Comparison of ENCODE assay signal across 8 cellular contexts in genomic region chr12:114166360-114166759, GRCh38.
A peak's percentile ranks its signal among the peaks of the same experiment; 100 is the strongest.
DNase-seq lines count a peak whose midpoint lies in the region; ATAC-seq and TF ChIP-seq lines count a peak whose summit lies in the region.

No MANE protein-coding gene starts in this region.

- H3K4me3 Mint-ChIP-seq in activated T-helper 1 cell treated with anti-CD3 and anti-CD28 coated beads, Interleukin-12 subunit alpha, Interleukin-12 subunit beta, Interleukin-2, Interleukin-4 antibody, amounts not matched to agents 30 ng/mL and 10 ng/mL and 1 ng/mL, durations not matched to agents 14 hours and 24 hours and 36 hours, result no peak overlapping the region

- H3K27me3 ChIP-seq in KMS-11 (ENCODE audit: insufficient read depth, low read depth) (no peaks in the 10 kb centered on the region), lower lobe of right lung (ENCODE audit: low read depth) (no peaks in the 10 kb centered on the region)

- intact Hi-C loops in lower lobe of right lung (cut with DNase I), result no loop called here
- intact Hi-C loops in activated T-helper 1 cell treated with anti-CD3 and anti-CD28 coated beads, Interleukin-12 subunit alpha, Interleukin-12 subunit beta, Interleukin-2, Interleukin-4 antibody, amounts not matched to agents 30 ng/mL and 10 ng/mL and 1 ng/mL, durations not matched to agents 14 hours and 24 hours and 36 hours (cut with micrococcal nuclease), result no loop called here

- H3K9ac ChIP-seq in KMS-11, result no peak overlapping the region

- in situ Hi-C loops in astrocyte of the spinal cord (cut with HindIII; ENCODE audit: low sequenced_read_pairs), result no loop called here

- no peaks in the 10 kb centered on the region for H3K79me2 ChIP-seq in KMS-11 (ENCODE audit: insufficient read depth, low read depth)

- peak; percentile 28 to 34 for ATAC-seq in lower lobe of right lung

- H3K36me3 Mint-ChIP-seq in activated T-helper 1 cell treated with anti-CD3 and anti-CD28 coated beads, Interleukin-12 subunit alpha, Interleukin-12 subunit beta, Interleukin-2, Interleukin-4 antibody, amounts not matched to agents 30 ng/mL and 10 ng/mL and 1 ng/mL, durations not matched to agents 14 hours and 24 hours and 36 hours (ENCODE audit: low read depth), result no peaks in the 10 kb centered on the region

- no peak overlapping the region for H3K4me3 ChIP-seq in KMS-11 (IDR thresholded peaks at IDR 0.05; ENCODE audit: insufficient read depth, low read depth, low read length)
- no peak overlapping the region for H3K4me3 ChIP-seq in astrocyte of the spinal cord (ENCODE audit: low read depth, low read length)
- H3K4me3 ChIP-seq in lower lobe of right lung, result no peak overlapping the region

- H3K9me3 ChIP-seq in lower lobe of right lung, result no peaks in the 10 kb centered on the region

- H3K36me3 ChIP-seq in KMS-11 (ENCODE audit: insufficient read depth), result no peaks in the 10 kb centered on the region
- no peaks in the 10 kb centered on the region for H3K36me3 ChIP-seq in lower lobe of right lung

- H3K9me3 Mint-ChIP-seq in activated T-helper 1 cell treated with anti-CD3 and anti-CD28 coated beads, Interleukin-12 subunit alpha, Interleukin-12 subunit beta, Interleukin-2, Interleukin-4 antibody, amounts not matched to agents 30 ng/mL and 10 ng/mL and 1 ng/mL, durations not matched to agents 14 hours and 24 hours and 36 hours, result no peaks in the 10 kb centered on the region

- no peaks in the 10 kb centered on the region for H3K27me3 Mint-ChIP-seq in activated T-helper 1 cell treated with anti-CD3 and anti-CD28 coated beads, Interleukin-12 subunit alpha, Interleukin-12 subunit beta, Interleukin-2, Interleukin-4 antibody, amounts not matched to agents 30 ng/mL and 10 ng/mL and 1 ng/mL, durations not matched to agents 14 hours and 24 hours and 36 hours (ENCODE audit: insufficient read depth)

- no peak overlapping the region for H3K27ac ChIP-seq in KMS-11
- H3K27ac ChIP-seq in lower lobe of right lung, result no peak overlapping the region

- H3K27ac Mint-ChIP-seq in activated T-helper 1 cell treated with anti-CD3 and anti-CD28 coated beads, Interleukin-12 subunit alpha, Interleukin-12 subunit beta, Interleukin-2, Interleukin-4 antibody, amounts not matched to agents 30 ng/mL and 10 ng/mL and 1 ng/mL, durations not matched to agents 14 hours and 24 hours and 36 hours, result no peak overlapping the region

- H3K4me1 ChIP-seq in KMS-11 (ENCODE audit: low read depth, poor library complexity, severe bottlenecking), result no peaks in the 10 kb centered on the region
- no peaks in the 10 kb centered on the region for H3K4me1 ChIP-seq in lower lobe of right lung

- DNase-seq in DMS114 treated with DMSO at 0.1 percent for 48 hours (lab: John Stamatoyannopoulos, UW; ENCODE audit: unreplicated experiment) (peak; percentile 31), astrocyte of the spinal cord (ENCODE audit: low read depth, low spot score) (peak; percentile 23), lower lobe of right lung (no peak), dedifferentiated amniotic fluid mesenchymal stem cell (ENCODE audit: extremely low spot score) (no peak), HCEC 1CT (no peak)
- DNase-seq in stimulated activated CD4-positive, alpha-beta T cell treated with anti-CD3 and anti-CD28 coated beads, Interleukin-2, amount 100 ng/mL, for 48 hours, result no peak
- DNase-seq in activated T-helper 1 cell treated with anti-CD3 and anti-CD28 coated beads, Interleukin-12 subunit alpha, Interleukin-12 subunit beta, Interleukin-2, Interleukin-4 antibody, amounts not matched to agents 30 ng/mL and 10 ng/mL and 1 ng/mL, durations not matched to agents 14 hours and 24 hours and 36 hours (ENCODE audit: low spot score), result no peak

- H2AFZ ChIP-seq in KMS-11 (ENCODE audit: low read depth), result no peak overlapping the region

- H4K20me1 ChIP-seq in KMS-11 (ENCODE audit: insufficient read depth), result no peaks in the 10 kb centered on the region

- TF ChIP-seq CTCF in KMS-11 (conservative IDR thresholded peaks at IDR 0.05; ENCODE audit: low read depth, low read length), result 0 out of 2 replicates have a peak, but pooled peaks have one; percentile 16
- peak; percentile 39 for TF ChIP-seq CTCF in astrocyte of the spinal cord (IDR thresholded peaks at IDR 0.05; ENCODE audit: low read depth, low read length)
- TF ChIP-seq CTCF in lower lobe of right lung (IDR thresholded peaks at IDR 0.05), result peak; percentile 54

- H3K4me2 ChIP-seq in KMS-11, result no peak overlapping the region

- H3K4me1 Mint-ChIP-seq in activated T-helper 1 cell treated with anti-CD3 and anti-CD28 coated beads, Interleukin-12 subunit alpha, Interleukin-12 subunit beta, Interleukin-2, Interleukin-4 antibody, amounts not matched to agents 30 ng/mL and 10 ng/mL and 1 ng/mL, durations not matched to agents 14 hours and 24 hours and 36 hours (ENCODE audit: low read depth), result no peaks in the 10 kb centered on the region

Comparison
In these comparisons a context has a peak if more than half of its experiments do, and no peak if none do; other contexts are left out.
1. DNase-seq: peak in DMS114 treated with DMSO at 0.1 percent for 48 hours (single experiment) and astrocyte of the spinal cord (single experiment); none in lower lobe of right lung (single experiment), dedifferentiated amniotic fluid mesenchymal stem cell (single experiment), stimulated activated CD4-positive, alpha-beta T cell treated with anti-CD3 and anti-CD28 coated beads, Interleukin-2, amount 100 ng/mL, for 48 hours (0 of 2), HCEC 1CT (single experiment) and activated T-helper 1 cell treated with anti-CD3 and anti-CD28 coated beads, Interleukin-12 subunit alpha, Interleukin-12 subunit beta, Interleukin-2, Interleukin-4 antibody, amounts not matched to agents 30 ng/mL and 10 ng/mL and 1 ng/mL, durations not matched to agents 14 hours and 24 hours and 36 hours (single experiment).
2. Peak in every context shown above with its lines, with median percentiles within 50 percentile points of each other: CTCF ChIP-seq.